In the genomic region with DNA sequence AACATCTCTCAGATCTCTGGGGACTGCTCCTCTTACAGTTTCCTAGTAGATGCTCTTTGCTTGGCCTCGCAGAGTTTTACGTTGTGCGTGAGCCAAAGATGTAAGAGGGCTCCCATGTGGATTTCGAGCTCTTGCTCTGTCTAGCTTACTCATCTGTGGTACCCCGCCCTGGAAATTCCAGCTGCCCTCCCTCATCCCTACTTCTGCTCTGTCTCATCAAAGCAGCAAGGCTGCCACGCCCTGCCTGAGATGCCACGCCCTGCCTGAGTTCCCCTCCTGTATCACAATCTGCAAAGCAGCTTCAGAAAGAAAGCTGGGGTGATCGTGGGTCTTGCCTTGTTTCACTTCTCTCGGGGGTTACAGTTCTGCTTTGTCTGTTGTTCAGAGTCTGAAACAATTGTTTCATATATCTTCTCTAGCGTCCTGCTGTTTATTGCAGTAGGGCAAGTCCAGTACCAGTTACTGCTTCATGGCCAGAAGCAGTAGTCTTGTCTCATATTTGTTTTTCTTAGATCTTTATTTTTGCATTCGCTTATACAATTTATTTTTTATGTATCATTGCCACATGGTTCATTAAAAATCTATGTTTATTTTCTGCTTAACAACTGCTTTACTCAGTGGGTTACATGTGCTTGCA, we compare ENCODE assay signal across 8 cellular contexts. TPM values are rescaled to one million over a fixed set of nuclear protein-coding genes. Genes with fewer than 3 reads are reported as not detected.
DNase-seq lines count a peak whose midpoint lies in the region; ATAC-seq and TF ChIP-seq lines count a peak whose summit lies in the region.

No MANE protein-coding gene starts in this region.

- no peaks in the 10 kb centered on the region for H3K4me1 ChIP-seq in breast epithelium
- H3K4me1 ChIP-seq in hepatocyte (ENCODE audit: insufficient read depth) = no peaks in the 10 kb centered on the region

- TF ChIP-seq CTCF in MCF 10A (IDR thresholded peaks at IDR 0.05; ENCODE audit: unreplicated experiment) (no peak), breast epithelium (IDR thresholded peaks at IDR 0.05) (no peak), hepatocyte (IDR thresholded peaks at IDR 0.05; ENCODE audit: poor library complexity) (no peak)

- H3K4me3 ChIP-seq in breast epithelium = no peak overlapping the region
- no peak overlapping the region for H3K4me3 ChIP-seq in hepatocyte

- intact Hi-C loops in MCF 10A (cut with micrococcal nuclease) (no loop called here), breast epithelium (cut with DNase I; ENCODE audit: low total_unique reads) (no loop called here)

- H2AFZ ChIP-seq in hepatocyte = no peak overlapping the region

- CTCF ChIA-PET in MCF 10A (lab: Yijun Ruan, JAX) (interaction anchor here (0.6 to 1.6 kb wide), 5 partner anchors 18 to 247 kb away, joined by 3 to 5 read pairs (median 4); no protein-coding TSS in a partner anchor), HEK293T (lab: Yijun Ruan, JAX) (no interaction called here)

- no peaks in the 10 kb centered on the region for H3K9me2 ChIP-seq in hepatocyte (replicated peaks; ENCODE audit: insufficient read depth)

- H3K36me3 ChIP-seq in breast epithelium (no peaks in the 10 kb centered on the region), hepatocyte (replicated peaks; ENCODE audit: insufficient read depth, low read depth) (no peaks in the 10 kb centered on the region)

- H3K4me1 Mint-ChIP-seq in MCF 10A (ENCODE audit: insufficient read depth, unreplicated experiment) = peaks cover 9% of the 10 kb centered on the region

- DNase-seq in MCF 10A (ENCODE audit: unreplicated experiment) (peak; percentile 56), breast epithelium (ENCODE audit: low spot score in 2 of 2) (no peak), OCI-M1 (lab: John Stamatoyannopoulos, UW) (peak; percentile 53), hepatocyte (ENCODE audit: low spot score) (peak; percentile 15), NCI-H526 (lab: John Stamatoyannopoulos, UW) (no peak), ureter (ENCODE audit: low spot score) (no peak), HEK293T (ENCODE audit: extremely low spot score) (no peak)

- no peak for TF ChIP-seq POLR2A in breast epithelium (IDR thresholded peaks at IDR 0.05)

- no peak overlapping the region for H3K27ac ChIP-seq in breast epithelium
- H3K27ac ChIP-seq in hepatocyte = no peak overlapping the region

- 82% methylated on average over 11 of the region's 11 CpGs for WGBS in hepatocyte (ENCODE audit: low lambda C conversion rate, missing lambda C conversion rate)

- H3K9me3 Mint-ChIP-seq in MCF 10A (ENCODE audit: unreplicated experiment) = peaks cover 8% of the 10 kb centered on the region

- no peaks in the 10 kb centered on the region for H3K27me3 ChIP-seq in breast epithelium
- H3K27me3 ChIP-seq in hepatocyte = no peaks in the 10 kb centered on the region

- no peaks in the 10 kb centered on the region for H4K20me1 ChIP-seq in hepatocyte (ENCODE audit: insufficient read depth, poor library complexity, severe bottlenecking)

- H3K79me2 ChIP-seq in hepatocyte = no peaks in the 10 kb centered on the region

- peak; percentile 100 for ATAC-seq in HG02885 (IDR thresholded peaks at IDR 0.05; ENCODE audit: poor library complexity, unreplicated experiment)

- peak overlapping the region; percentile 9 for H3K4me3 Mint-ChIP-seq in MCF 10A (ENCODE audit: unreplicated experiment)

- no peaks in the 10 kb centered on the region for H3K27me3 Mint-ChIP-seq in MCF 10A (ENCODE audit: insufficient read depth, unreplicated experiment)

- no peaks in the 10 kb centered on the region for H3K36me3 Mint-ChIP-seq in MCF 10A (ENCODE audit: insufficient read depth, unreplicated experiment)

- H3K27ac Mint-ChIP-seq in MCF 10A (ENCODE audit: low read depth, unreplicated experiment) = peak overlapping the region; percentile 8

- BruUV-seq in MCF 10A (replicated peaks; lab: Mats Ljungman, UMichigan) = TSS peak; percentile 94

- H3K4me2 ChIP-seq in hepatocyte = no peak overlapping the region

- H3K9me3 ChIP-seq in breast epithelium (no peaks in the 10 kb centered on the region), hepatocyte (ENCODE audit: low read depth) (no peaks in the 10 kb centered on the region)

- POLR2A ChIA-PET in MCF 10A (lab: Yijun Ruan, JAX) (interaction anchor here (0.7 to 1.5 kb wide), 5 partner anchors 8 to 193 kb away, joined by 3 to 4 read pairs (median 3); no protein-coding TSS in a partner anchor), HEK293T (lab: Yijun Ruan, JAX) (no interaction called here)

TF ChIP-seq in HEK293T, 16 proteins besides CTCF, POLR2A, EP300 and RAD21:
- TF ChIP-seq NFRKB (IDR thresholded peaks at IDR 0.05) = no peak
- TF ChIP-seq SUZ12 (IDR thresholded peaks at IDR 0.05) = no peak
- TF ChIP-seq BHLHE40 (IDR thresholded peaks at IDR 0.05; ENCODE audit: borderline replicate concordance) = no peak
- no peak for TF ChIP-seq SP1 (IDR thresholded peaks at IDR 0.05)
- no peak for TF ChIP-seq ARNT (IDR thresholded peaks at IDR 0.05)
- TF ChIP-seq FOXA1 (IDR thresholded peaks at IDR 0.05) = no peak
- no peak for TF ChIP-seq ELF4 (IDR thresholded peaks at IDR 0.05)
- no peak for TF ChIP-seq HDGF (IDR thresholded peaks at IDR 0.05; ENCODE audit: borderline replicate concordance)
- TF ChIP-seq PKNOX1 (IDR thresholded peaks at IDR 0.05) = no peak
- no peak for TF ChIP-seq LEF1 (IDR thresholded peaks at IDR 0.05; ENCODE audit: borderline replicate concordance)
- TF ChIP-seq TARDBP (IDR thresholded peaks at IDR 0.05) = no peak
- TF ChIP-seq FOXK2 (IDR thresholded peaks at IDR 0.05) = no peak
- TF ChIP-seq FOXM1 (IDR thresholded peaks at IDR 0.05; ENCODE audit: borderline replicate concordance) = no peak
- TF ChIP-seq ZNF384 (IDR thresholded peaks at IDR 0.05) = no peak
TF ChIP-seq in HEK293T: peak in this region for 0.

RNA-seq across cellular contexts. Expression of gene CCNY, which starts 36.1 kb away (rescaled TPM):
- total RNA-seq in MCF 10A (2022) (68.9 and 79.7 TPM in 2 replicates), breast epithelium (10 to 100 TPM; 28.7 to 41.0 (median 36.1) TPM), hepatocyte (51.1 and 51.5 TPM in 2 replicates), ureter (61.5 TPM)
- 51.3 and 55.8 TPM in 2 replicates for polyA plus RNA-seq in hepatocyte

Comparison
In these comparisons a context has a peak if more than half of its experiments do, and no peak if none do; other contexts are left out.
1. DNase-seq: peak in MCF 10A (single experiment), OCI-M1 (single experiment) and hepatocyte (single experiment); none in breast epithelium (0 of 2), NCI-H526 (0 of 2), ureter (single experiment) and HEK293T (single experiment).